ENCODE assay signal across 8 cellular contexts in the genomic region with DNA sequence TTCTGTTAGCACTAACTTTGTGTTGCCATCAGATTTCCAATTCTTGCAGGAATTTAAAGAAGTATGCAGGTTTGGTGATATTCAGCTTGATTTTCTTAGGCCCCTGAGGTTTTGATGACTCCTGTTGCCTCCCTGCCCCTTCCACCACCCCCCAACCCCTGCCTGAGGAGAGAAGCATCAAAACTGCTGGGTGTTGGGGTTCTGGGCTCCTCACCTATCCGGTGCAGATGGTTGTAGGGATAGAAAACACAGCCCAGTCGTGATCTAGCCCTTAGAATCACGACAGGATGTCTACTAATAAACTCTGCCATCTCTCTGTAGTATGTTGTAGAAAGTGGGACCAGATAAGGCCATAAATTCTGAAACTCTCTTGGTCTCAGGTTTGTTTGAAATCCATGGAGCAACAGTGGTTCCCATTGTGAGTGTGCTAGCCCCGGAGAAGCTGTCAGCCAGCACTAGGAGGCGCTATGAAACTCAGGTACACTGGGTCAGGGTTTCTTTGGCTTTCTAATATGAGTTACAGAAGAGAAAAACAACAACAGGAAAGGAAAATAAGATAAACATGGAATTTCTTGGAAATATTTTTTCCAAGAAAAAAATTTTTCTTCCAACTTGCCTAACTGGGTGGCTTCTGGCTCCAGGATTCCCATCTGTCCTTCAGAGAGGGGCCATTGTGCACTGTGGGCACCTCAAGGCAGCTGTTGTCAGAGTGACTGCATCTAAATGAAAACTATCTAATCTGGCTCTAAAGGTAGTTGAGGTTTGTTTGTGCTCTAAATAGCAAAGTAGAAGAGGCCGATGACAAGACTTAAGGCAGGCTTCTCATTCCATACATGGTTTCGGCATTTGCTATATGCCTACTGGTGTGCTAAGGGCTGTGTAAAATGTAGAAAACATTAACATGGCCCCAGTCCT. TPM values are rescaled to one million over a fixed set of nuclear protein-coding genes. Genes with fewer than 3 reads are reported as not detected.
A peak's percentile ranks its signal among the peaks of the same experiment; 100 is the strongest.
DNase-seq lines count a peak whose midpoint lies in the region; ATAC-seq and TF ChIP-seq lines count a peak whose summit lies in the region.

No MANE protein-coding gene starts in this region.

- peak overlapping the region; percentile 58 for H3K27ac Mint-ChIP-seq in activated naive CD8-positive, alpha-beta T cell
- no peak overlapping the region for H3K27ac Mint-ChIP-seq in activated naive CD8-positive, alpha-beta T cell treated with anti-CD3 and anti-CD28 coated beads for 36 hours

- H3K36me3 ChIP-seq in right atrium auricular region (peaks cover 87% of the 10 kb centered on the region), transverse colon (peaks cover 0 to 66% (median 29%) of the 10 kb centered on the region in 4 donors), upper lobe of left lung (peaks cover 35 to 97% (median 51%) of the 10 kb centered on the region in 4 donors)

- WGBS in transverse colon (ENCODE audit: low coverage in 1 of 2), 2 donors, result 61 to 73% methylated on average over 6 to 7 of the region's 7 CpGs
- 76 to 81% methylated on average over 7 of the region's 7 CpGs for WGBS in upper lobe of left lung, 2 donors

- H3K27me3 ChIP-seq in right atrium auricular region (no peaks in the 10 kb centered on the region), transverse colon (no peaks in the 10 kb centered on the region), upper lobe of left lung (no peaks in the 10 kb centered on the region)

- peaks cover 5% of the 10 kb centered on the region for H3K36me3 Mint-ChIP-seq in activated naive CD8-positive, alpha-beta T cell
- H3K36me3 Mint-ChIP-seq in activated naive CD8-positive, alpha-beta T cell treated with anti-CD3 and anti-CD28 coated beads for 36 hours, result peaks cover 9% of the 10 kb centered on the region

- intact Hi-C loops in transverse colon (cut with DNase I; ENCODE audit: low total_unique reads), result no loop called here

- TF ChIP-seq CTCF in right atrium auricular region (IDR thresholded peaks at IDR 0.05) (peak; percentile 24 to 52), transverse colon (IDR thresholded peaks at IDR 0.05) (peak; percentile 32 to 43 (median 37)), upper lobe of left lung (IDR thresholded peaks at IDR 0.05) (peak in 2 of 6 experiments; percentile 14 to 15)

- no peaks in the 10 kb centered on the region for H3K9me3 Mint-ChIP-seq in activated naive CD8-positive, alpha-beta T cell (ENCODE audit: low read depth)
- no peaks in the 10 kb centered on the region for H3K9me3 Mint-ChIP-seq in activated naive CD8-positive, alpha-beta T cell treated with anti-CD3 and anti-CD28 coated beads for 36 hours

- H3K4me3 ChIP-seq in right atrium auricular region (peak overlapping the region in 1 of 2 donors; percentile 7), transverse colon (no peak overlapping the region), upper lobe of left lung (no peak overlapping the region)

- peaks cover 6% of the 10 kb centered on the region for H3K4me1 Mint-ChIP-seq in activated naive CD8-positive, alpha-beta T cell (ENCODE audit: low read depth)
- peaks cover 6% of the 10 kb centered on the region for H3K4me1 Mint-ChIP-seq in activated naive CD8-positive, alpha-beta T cell treated with anti-CD3 and anti-CD28 coated beads for 36 hours

- no peaks in the 10 kb centered on the region for H3K27me3 Mint-ChIP-seq in activated naive CD8-positive, alpha-beta T cell
- H3K27me3 Mint-ChIP-seq in activated naive CD8-positive, alpha-beta T cell treated with anti-CD3 and anti-CD28 coated beads for 36 hours, result no peaks in the 10 kb centered on the region

- TF ChIP-seq EP300 in transverse colon (IDR thresholded peaks at IDR 0.05; ENCODE audit: low read depth) (no peak), upper lobe of left lung (IDR thresholded peaks at IDR 0.05) (no peak)

- H3K4me1 ChIP-seq in right atrium auricular region (peaks cover 0 to 15% of the 10 kb centered on the region in 2 donors), transverse colon (no peaks in the 10 kb centered on the region), upper lobe of left lung (peaks cover 0 to 10% (median 0%) of the 10 kb centered on the region in 4 donors)

- in situ Hi-C loops in transverse colon (cut with MboI; ENCODE audit: low pct_ligation_motif_present in 1 of 4, low pct_unique_long_range_greater_than_20kb in 1 of 4, low sequenced_read_pairs in 3 of 4), result loop anchor here in 2 of 4 donors (25.0 kb wide), 2 partner anchors 182 to 232 kb away; no protein-coding TSS in a partner anchor

- TF ChIP-seq POLR2A in transverse colon (IDR thresholded peaks at IDR 0.05) (no peak), upper lobe of left lung (IDR thresholded peaks at IDR 0.05) (no peak)

- no peak overlapping the region for H3K4me3 Mint-ChIP-seq in activated naive CD8-positive, alpha-beta T cell
- no peak overlapping the region for H3K4me3 Mint-ChIP-seq in activated naive CD8-positive, alpha-beta T cell treated with anti-CD3 and anti-CD28 coated beads for 36 hours

- H3K9me3 ChIP-seq in right atrium auricular region (no peaks in the 10 kb centered on the region), transverse colon (no peaks in the 10 kb centered on the region), upper lobe of left lung (no peaks in the 10 kb centered on the region)

- H3K27ac ChIP-seq in right atrium auricular region (peak overlapping the region; percentile 2 to 52), transverse colon (no peak overlapping the region), upper lobe of left lung (peak overlapping the region in 1 of 4 donors; percentile 79)

- DNase-seq in activated naive CD8-positive, alpha-beta T cell treated with anti-CD3 and anti-CD28 coated beads for 36 hours, result no peak
- DNase-seq in SKM-1 treated with dmso at 0.1 percent for 144 hours (lab: John Stamatoyannopoulos, UW; ENCODE audit: unreplicated experiment) (peak; percentile 20), right atrium auricular region (ENCODE audit: low spot score) (no peak), transverse colon (peak; percentile 34), NCI-H2029 (lab: John Stamatoyannopoulos, UW) (no peak), upper lobe of left lung (no peak)
- no peak for DNase-seq in stimulated activated CD4-positive, alpha-beta T cell treated with anti-CD3 and anti-CD28 coated beads, Interleukin-1b, Interleukin-23, amount 100 ng/mL, for 48 hours

- no peak for ATAC-seq in upper lobe of left lung (ENCODE audit: low FRiP score in 2 of 2)

RNA-seq across cellular contexts. Expression of gene SRP14, which starts 8.7 kb away (rescaled TPM):
- total RNA-seq in activated naive CD8-positive, alpha-beta T cell treated with anti-CD3 and anti-CD28 coated beads for 36 hours, result 100 to 1,000 TPM; 161 to 169 TPM
- 100 to 1,000 TPM; 255 to 283 TPM for total RNA-seq in right atrium auricular region
- 100 to 1,000 TPM; 216 to 511 (median 283) TPM for total RNA-seq in transverse colon
- total RNA-seq in upper lobe of left lung, result 100 to 1,000 TPM in 5 of 6 donors, 10 to 100 TPM in 1; 55.5 to 342 (median 191) TPM

Comparison
In these comparisons a context has a peak if more than half of its experiments do, and no peak if none do; other contexts are left out.
1. DNase-seq: peak in SKM-1 treated with dmso at 0.1 percent for 144 hours (single experiment) and transverse colon (single experiment); none in activated naive CD8-positive, alpha-beta T cell treated with anti-CD3 and anti-CD28 coated beads for 36 hours (single experiment), right atrium auricular region (single experiment), NCI-H2029 (single experiment), stimulated activated CD4-positive, alpha-beta T cell treated with anti-CD3 and anti-CD28 coated beads, Interleukin-1b, Interleukin-23, amount 100 ng/mL, for 48 hours (single experiment) and upper lobe of left lung (0 of 2).
2. H3K27ac ChIP-seq: peak in right atrium auricular region (2 of 2); none in transverse colon (0 of 4).